In the genomic region with DNA sequence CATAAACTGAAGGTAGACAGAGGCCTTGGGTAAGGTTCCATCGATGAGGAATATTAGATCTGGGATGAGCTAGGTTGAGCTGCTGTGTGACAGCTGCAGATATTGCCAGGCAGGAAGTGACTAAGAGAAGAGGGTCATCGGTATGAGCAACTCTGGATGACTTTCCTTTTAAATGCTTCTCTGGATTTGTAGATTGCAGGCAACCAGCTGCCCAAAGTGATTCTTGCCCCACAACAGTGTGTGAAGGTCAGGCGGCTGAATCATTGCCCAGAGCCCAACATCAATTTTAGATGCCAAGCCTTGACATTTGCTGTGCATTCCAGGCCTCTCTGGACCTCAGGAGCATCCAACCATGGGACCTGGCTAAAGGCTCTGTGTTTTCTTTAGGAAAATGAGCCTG, we compare ENCODE assay signal across 14 cellular contexts.
DNase-seq lines count a peak whose midpoint lies in the region; ATAC-seq and TF ChIP-seq lines count a peak whose summit lies in the region.
"Had no signal": no experiment of that assay in that cellular context is flagged by ENCODE, and none has a peak within 500 bp of the region (broad histone marks: within the 10 kb centered on the region; RNA-seq: fewer than 3 reads in every experiment).

No MANE protein-coding gene starts in this region.

- no peak for TF ChIP-seq CTCF in osteocyte (IDR thresholded peaks at IDR 0.05)
- no peak for TF ChIP-seq CTCF in endothelial cell (IDR thresholded peaks at IDR 0.05; ENCODE audit: unreplicated experiment)

- ATAC-seq in GM21515 (IDR thresholded peaks at IDR 0.05; ENCODE audit: unreplicated experiment) = no peak
- no peak for ATAC-seq in effector memory CD8-positive, alpha-beta T cell (replicated peaks)
- ATAC-seq: naive thymus-derived CD8-positive, alpha-beta T cell had no signal

- peaks cover 25% of the 10 kb centered on the region for H3K4me1 Mint-ChIP-seq in osteocyte (ENCODE audit: unreplicated experiment)
- peaks cover 0 to 3% of the 10 kb centered on the region in 2 donors for H3K4me1 Mint-ChIP-seq in effector memory CD8-positive, alpha-beta T cell (ENCODE audit: low read depth in 2 of 2)
- no peaks in the 10 kb centered on the region for H3K4me1 Mint-ChIP-seq in endothelial cell (ENCODE audit: unreplicated experiment)
- H3K4me1 Mint-ChIP-seq: activated naive CD8-positive, alpha-beta T cell treated with anti-CD3 and anti-CD28 coated beads, Interleukin-2, amount 10 ng/mL, durations not matched to agents 7 days and 5 days had no signal

- H3K36me3 Mint-ChIP-seq in osteocyte (ENCODE audit: unreplicated experiment) (no peaks in the 10 kb centered on the region), endothelial cell (ENCODE audit: low read depth, unreplicated experiment) (peaks cover 4% of the 10 kb centered on the region)
- H3K36me3 Mint-ChIP-seq in effector memory CD8-positive, alpha-beta T cell (ENCODE audit: insufficient read depth) = no peaks in the 10 kb centered on the region

- H3K27ac Mint-ChIP-seq in osteocyte (ENCODE audit: unreplicated experiment) (no peak overlapping the region), endothelial cell (ENCODE audit: unreplicated experiment) (no peak overlapping the region)
- no peak overlapping the region for H3K27ac Mint-ChIP-seq in effector memory CD8-positive, alpha-beta T cell
- H3K27ac Mint-ChIP-seq: activated naive CD8-positive, alpha-beta T cell treated with anti-CD3 and anti-CD28 coated beads, Interleukin-2, amount 10 ng/mL, durations not matched to agents 7 days and 5 days; naive thymus-derived CD8-positive, alpha-beta T cell; T-helper 1 cell treated with Interleukin-12 subunit alpha and Interleukin-12 subunit beta and Interleukin-4 antibody, amounts not matched to agents 30 μg/mL and 1 μg/mL, for 36 hours had no signal

- H3K9me3 Mint-ChIP-seq in osteocyte (ENCODE audit: unreplicated experiment) (peaks cover 6% of the 10 kb centered on the region), endothelial cell (ENCODE audit: unreplicated experiment) (peaks cover 4% of the 10 kb centered on the region)
- H3K9me3 Mint-ChIP-seq in effector memory CD8-positive, alpha-beta T cell = peaks cover 0 to 8% of the 10 kb centered on the region in 2 donors

- no peaks in the 10 kb centered on the region for H3K27me3 Mint-ChIP-seq in osteocyte (ENCODE audit: unreplicated experiment)
- H3K27me3 Mint-ChIP-seq in effector memory CD8-positive, alpha-beta T cell = peaks cover 0 to 4% of the 10 kb centered on the region in 2 donors
- H3K27me3 Mint-ChIP-seq in endothelial cell (ENCODE audit: unreplicated experiment) = peaks cover 3% of the 10 kb centered on the region

- H3K4me3 Mint-ChIP-seq in osteocyte (ENCODE audit: unreplicated experiment) (no peak overlapping the region), endothelial cell (ENCODE audit: unreplicated experiment) (no peak overlapping the region)
- no peak overlapping the region for H3K4me3 Mint-ChIP-seq in effector memory CD8-positive, alpha-beta T cell
- H3K4me3 Mint-ChIP-seq: activated naive CD8-positive, alpha-beta T cell treated with anti-CD3 and anti-CD28 coated beads, Interleukin-2, amount 10 ng/mL, durations not matched to agents 7 days and 5 days; naive thymus-derived CD8-positive, alpha-beta T cell; T-helper 1 cell treated with Interleukin-12 subunit alpha and Interleukin-12 subunit beta and Interleukin-4 antibody, amounts not matched to agents 30 μg/mL and 1 μg/mL, for 36 hours had no signal

- DNase-seq in EH (ENCODE audit: low read depth) = peak; percentile 93
- DNase-seq in RKO (ENCODE audit: low spot score) = peak; percentile 87
- peak; percentile 67 to 72 for DNase-seq in dermis microvascular lymphatic vessel endothelial cell (ENCODE audit: low read depth in 2 of 2)
- peak; percentile 10 for DNase-seq in osteocyte (ENCODE audit: extremely low spot score, unreplicated experiment)
- DNase-seq in MV-4-11 (lab: John Stamatoyannopoulos, UW) = no peak
- DNase-seq in effector memory CD8-positive, alpha-beta T cell = no peak
- no peak for DNase-seq in endothelial cell (ENCODE audit: low spot score)
- DNase-seq: activated naive CD8-positive, alpha-beta T cell treated with anti-CD3 and anti-CD28 coated beads, Interleukin-2, amount 10 ng/mL, durations not matched to agents 7 days and 5 days; effector CD8-positive, alpha-beta T cell; naive thymus-derived CD8-positive, alpha-beta T cell; NCI-H1694 treated with DMSO at 0.1 percent for 48 hours; spleen had no signal

Comparison
In these comparisons a context has a peak if more than half of its experiments do, and no peak if none do; other contexts are left out.
1. DNase-seq: peak in EH (single experiment), RKO (single experiment), dermis microvascular lymphatic vessel endothelial cell (2 of 2) and osteocyte (single experiment); none in MV-4-11 (single experiment), effector memory CD8-positive, alpha-beta T cell (0 of 3) and endothelial cell (single experiment).